Comparison of ENCODE assay signal across 16 cellular contexts in the genomic region with DNA sequence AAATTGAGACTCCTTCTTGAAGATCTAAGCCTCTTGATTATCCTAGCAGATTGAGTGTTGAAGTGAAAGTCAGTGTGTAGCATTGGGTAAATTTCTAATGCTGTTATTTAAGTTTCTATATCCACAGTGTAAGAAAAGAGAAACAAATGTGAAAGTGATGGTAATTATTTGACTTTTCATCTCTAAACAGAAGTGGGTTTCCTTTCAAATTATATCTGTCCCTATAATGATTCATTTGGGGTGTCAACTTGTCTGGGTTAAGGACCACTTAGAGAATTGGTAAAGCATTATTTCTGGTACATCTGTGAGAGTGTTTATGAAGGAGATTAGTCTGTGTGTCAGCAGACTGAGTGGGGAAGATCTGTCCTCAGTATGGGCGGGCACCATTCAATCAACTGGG.
DNase-seq lines count a peak whose midpoint lies in the region; ATAC-seq and TF ChIP-seq lines count a peak whose summit lies in the region.
"Had no signal": no experiment of that assay in that cellular context is flagged by ENCODE, and none has a peak within 500 bp of the region (broad histone marks: within the 10 kb centered on the region; RNA-seq: fewer than 3 reads in every experiment).

No MANE protein-coding gene starts in this region.

- no peak overlapping the region for H3K4me3 ChIP-seq in trophoblast cell (ENCODE audit: low read depth, low read length)
- H3K4me3 ChIP-seq: pancreas had no signal

- H3K27ac ChIP-seq in trophoblast cell (ENCODE audit: low read depth, low read length) = no peak overlapping the region
- H3K27ac ChIP-seq: pancreas had no signal

- H3K79me2 ChIP-seq in trophoblast cell (ENCODE audit: control insufficient read depth, insufficient read depth, low read length, poor library complexity) = no peaks in the 10 kb centered on the region

- TF ChIP-seq CTCF in GM13977 (IDR thresholded peaks at IDR 0.05; ENCODE audit: extremely low read depth, insufficient read depth, missing control alignments) = no peak

- peak overlapping the region; percentile 20 for H3K14ac ChIP-seq in trophoblast cell (ENCODE audit: low read length)

- H3K27me3 ChIP-seq in trophoblast cell (ENCODE audit: insufficient read depth, low read length) = no peaks in the 10 kb centered on the region
- H3K27me3 ChIP-seq: pancreas had no signal

- H4K8ac ChIP-seq in trophoblast cell (ENCODE audit: low read depth, low read length) = no peak overlapping the region

- no peaks in the 10 kb centered on the region for H3K79me1 ChIP-seq in trophoblast cell (ENCODE audit: low read length)

- no peak overlapping the region for H3K4me2 ChIP-seq in trophoblast cell (ENCODE audit: low read length)

- DNase-seq in trophoblast cell (no peak), erythroblast (lab: John Stamatoyannopoulos, UW) (no peak), NCI-H1436 treated with DMSO at 0.1 percent for 48 hours (lab: John Stamatoyannopoulos, UW) (no peak), GM13977 (ENCODE audit: low spot score) (no peak)
- DNase-seq: activated CD8-positive, alpha-beta memory T cell treated with anti-CD3 and anti-CD28 coated beads, Interleukin-2, amount 50 U/mL, for 4 hours; activated naive CD8-positive, alpha-beta T cell treated with anti-CD3 and anti-CD28 coated beads, Interleukin-2, amount 10 ng/mL, durations not matched to agents 7 days and 5 days; CD4-positive, alpha-beta memory T cell; central memory CD4-positive, alpha-beta T cell; HFFc6; islet precursor cell; NCI-H2107; pancreas; SIG-M5 had no signal

- H3K9me3 ChIP-seq in trophoblast cell (ENCODE audit: insufficient read depth, low read depth, low read length) = no peaks in the 10 kb centered on the region
- H3K9me3 ChIP-seq: pancreas had no signal

- in situ Hi-C loops in GM13977 (cut with MboI; ENCODE audit: low pct_unique_long_range_greater_than_20kb, low sequenced_read_pairs, unreplicated experiment) = no loop called here

- TF ChIP-seq POLR2A in erythroblast (IDR thresholded peaks at IDR 0.05; ENCODE audit: low read length) = no peak

- H2BK5ac ChIP-seq in trophoblast cell (ENCODE audit: low read depth, low read length, poor library complexity) = no peak overlapping the region

- no peak overlapping the region for H4K12ac ChIP-seq in trophoblast cell (ENCODE audit: low read depth, low read length)

- no peak overlapping the region for H2AFZ ChIP-seq in trophoblast cell (ENCODE audit: insufficient read depth, low read length, poor library complexity)

- no peak overlapping the region for H2BK120ac ChIP-seq in trophoblast cell (ENCODE audit: insufficient read depth, low read length, poor library complexity)

- no peak overlapping the region for H4K91ac ChIP-seq in trophoblast cell (ENCODE audit: low read depth, low read length)

- no CpG with 5 or more reads among the region's 1 CpG for WGBS in trophoblast cell (ENCODE audit: extremely low coverage, insufficient coverage, insufficient read length)

- H3K4ac ChIP-seq in trophoblast cell (ENCODE audit: low read depth, low read length) = no peak overlapping the region

- H3K18ac ChIP-seq in trophoblast cell (ENCODE audit: low read length) = no peak overlapping the region

- peak; percentile 57 for ATAC-seq in GM18870 (IDR thresholded peaks at IDR 0.05; ENCODE audit: unreplicated experiment)
- peak; percentile 39 for ATAC-seq in GM21515 (IDR thresholded peaks at IDR 0.05; ENCODE audit: unreplicated experiment)
- peak; percentile 37 for ATAC-seq in HG03139 (IDR thresholded peaks at IDR 0.05; ENCODE audit: unreplicated experiment)
- ATAC-seq: pancreas had no signal

- peak overlapping the region; percentile 54 for H2BK12ac ChIP-seq in trophoblast cell (ENCODE audit: low read length)

- peaks cover 0 to 2% of the 10 kb centered on the region in 2 experiments for H3K4me1 ChIP-seq in trophoblast cell (ENCODE audit: control insufficient read depth in 1 of 2, insufficient read depth in 2 of 2, low read length in 2 of 2)
- H3K4me1 ChIP-seq: pancreas had no signal

- peak overlapping the region; percentile 64 for H2AK5ac ChIP-seq in trophoblast cell (ENCODE audit: low read length)

- H3K9ac ChIP-seq in trophoblast cell (ENCODE audit: low read length) = no peak overlapping the region

- no peaks in the 10 kb centered on the region for H3K36me3 ChIP-seq in trophoblast cell (ENCODE audit: control insufficient read depth in 1 of 2, insufficient read depth in 2 of 2, low read length in 2 of 2)
- H3K36me3 ChIP-seq: pancreas had no signal

- H3K23ac ChIP-seq in trophoblast cell (ENCODE audit: low read length) = no peak overlapping the region
